Comparison of ENCODE assay signal across 8 cellular contexts in the genomic region with DNA sequence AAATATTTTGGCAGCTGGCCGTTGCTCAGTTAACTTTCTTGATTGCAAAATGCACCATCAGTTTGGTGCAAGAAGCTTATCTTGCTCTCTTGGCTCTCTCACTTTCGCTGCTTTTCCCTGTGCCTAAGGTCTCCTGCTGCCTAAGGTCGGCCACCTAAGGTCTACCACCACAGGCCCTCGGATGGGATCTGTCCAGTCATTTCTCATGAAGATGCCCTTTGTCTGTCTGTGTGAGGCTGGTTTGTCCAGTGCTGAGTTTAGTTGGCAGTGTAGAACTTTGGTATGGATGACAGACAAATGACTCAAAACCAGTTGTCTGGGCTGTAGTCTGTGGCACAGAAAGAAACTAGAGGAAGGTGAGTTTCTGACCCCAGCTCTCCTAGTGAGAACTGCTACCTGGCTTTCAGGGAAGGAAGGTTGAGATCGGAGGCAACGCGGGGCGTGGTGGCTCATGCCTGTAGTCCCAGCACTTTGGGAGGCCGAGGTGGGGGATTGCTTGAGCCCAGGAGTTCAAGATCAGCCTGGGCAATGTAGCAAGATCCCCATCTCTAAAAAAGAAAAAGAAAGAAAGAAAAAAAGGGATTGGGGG. TPM values are rescaled to one million over a fixed set of nuclear protein-coding genes. Genes with fewer than 3 reads are reported as not detected.
A peak's percentile ranks its signal among the peaks of the same experiment; 100 is the strongest.
DNase-seq lines count a peak whose midpoint lies in the region; ATAC-seq, FAIRE-seq and TF ChIP-seq lines count a peak whose summit lies in the region.

No MANE protein-coding gene starts in this region.

- ATAC-seq in CD4-positive, CD25-positive, alpha-beta regulatory T cell (ENCODE audit: low read depth in 2 of 2): no peak
- ATAC-seq in GM19397 (IDR thresholded peaks at IDR 0.05; ENCODE audit: unreplicated experiment) (no peak), GM18520 (IDR thresholded peaks at IDR 0.05; ENCODE audit: unreplicated experiment) (no peak)

- peaks cover 17% of the 10 kb centered on the region for H3K36me3 Mint-ChIP-seq in CD4-positive, CD25-positive, alpha-beta regulatory T cell

- CTCF ChIA-PET in HEK293T (lab: Yijun Ruan, JAX): interaction anchor here (0.9 kb wide), 1 partner anchor 42 kb away, joined by 3 read pairs; no protein-coding TSS in a partner anchor

- peaks cover 12% of the 10 kb centered on the region for H3K36me3 ChIP-seq in CD4-positive, CD25-positive, alpha-beta regulatory T cell (ENCODE audit: control insufficient read depth, insufficient read depth, low read length)
- no peaks in the 10 kb centered on the region for H3K36me3 ChIP-seq in mucosa of stomach (ENCODE audit: control insufficient read depth, insufficient read depth, low read length)

- no peaks in the 10 kb centered on the region for H3K27me3 ChIP-seq in CD4-positive, CD25-positive, alpha-beta regulatory T cell (ENCODE audit: control insufficient read depth, insufficient read depth, low read length)
- H3K27me3 ChIP-seq in mucosa of stomach (ENCODE audit: control insufficient read depth, insufficient read depth, low read length): no peaks in the 10 kb centered on the region

- H3K27ac ChIP-seq in CD4-positive, CD25-positive, alpha-beta regulatory T cell (ENCODE audit: insufficient read depth, low read length, poor library complexity, severe bottlenecking): peak overlapping the region; percentile 73

- H3K9me3 Mint-ChIP-seq in CD4-positive, CD25-positive, alpha-beta regulatory T cell: peaks cover 0 to 1% (median 0%) of the 10 kb centered on the region in 7 donors

- peaks cover 48% of the 10 kb centered on the region for H3K4me1 ChIP-seq in CD4-positive, CD25-positive, alpha-beta regulatory T cell (ENCODE audit: control insufficient read depth, insufficient read depth, low read length, poor library complexity, severe bottlenecking)
- peaks cover 32% of the 10 kb centered on the region for H3K4me1 ChIP-seq in mucosa of stomach (ENCODE audit: control insufficient read depth, insufficient read depth, low read length)

- peak overlapping the region; percentile 88 for H3K4me3 ChIP-seq in CD4-positive, CD25-positive, alpha-beta regulatory T cell (ENCODE audit: low read depth, low read length)
- peak overlapping the region; percentile 88 for H3K4me3 ChIP-seq in choroid plexus epithelial cell (ENCODE audit: low read depth, low read length)
- H3K4me3 ChIP-seq in mucosa of stomach (ENCODE audit: low read length): no peak overlapping the region

- FAIRE-seq in frontal cortex (lab: Jason Lieb, UNC): no peak

- POLR2A ChIA-PET in HEK293T (lab: Yijun Ruan, JAX): interaction anchor here (1.0 kb wide), 1 partner anchor 18 kb away, joined by 3 read pairs; no protein-coding TSS in a partner anchor

- H3K4me3 Mint-ChIP-seq in CD4-positive, CD25-positive, alpha-beta regulatory T cell: peak overlapping the region; percentile 88 to 99 (median 98)

- peak overlapping the region; percentile 92 to 97 (median 93) for H3K27ac Mint-ChIP-seq in CD4-positive, CD25-positive, alpha-beta regulatory T cell

- peaks cover 7 to 57% (median 48%) of the 10 kb centered on the region in 4 donors for H3K4me1 Mint-ChIP-seq in CD4-positive, CD25-positive, alpha-beta regulatory T cell

- peak overlapping the region; percentile 36 for H3K9ac ChIP-seq in mucosa of stomach (ENCODE audit: low read length)

- H3K27me3 Mint-ChIP-seq in CD4-positive, CD25-positive, alpha-beta regulatory T cell: no peaks in the 10 kb centered on the region

- no peak for TF ChIP-seq CTCF in choroid plexus epithelial cell (conservative IDR thresholded peaks at IDR 0.05; ENCODE audit: low read depth, low read length)

- no peaks in the 10 kb centered on the region for H3K9me3 ChIP-seq in CD4-positive, CD25-positive, alpha-beta regulatory T cell (ENCODE audit: control insufficient read depth in 2 of 2, low read length in 2 of 2)
- no peaks in the 10 kb centered on the region for H3K9me3 ChIP-seq in mucosa of stomach (ENCODE audit: control insufficient read depth, low read length)

- no peak for DNase-seq in CD4-positive, CD25-positive, alpha-beta regulatory T cell
- DNase-seq in NOMO-1 treated with DMSO at 0.1 percent for 48 hours (lab: John Stamatoyannopoulos, UW; ENCODE audit: unreplicated experiment) (peak; percentile 19), choroid plexus epithelial cell (ENCODE audit: low read depth) (peak; percentile 60), frontal cortex (ENCODE audit: low spot score in 2 of 2) (no peak), HEK293T (ENCODE audit: extremely low spot score) (no peak)

TF ChIP-seq in HEK293T, 16 proteins besides CTCF, POLR2A, EP300 and RAD21:
- TF ChIP-seq TARDBP (IDR thresholded peaks at IDR 0.05) (no peak), SUZ12 (IDR thresholded peaks at IDR 0.05) (no peak), HDGF (IDR thresholded peaks at IDR 0.05; ENCODE audit: borderline replicate concordance) (no peak), L3MBTL2 (conservative IDR thresholded peaks at IDR 0.05) (no peak), ARNT (IDR thresholded peaks at IDR 0.05) (no peak), BHLHE40 (IDR thresholded peaks at IDR 0.05; ENCODE audit: borderline replicate concordance) (no peak), NFRKB (IDR thresholded peaks at IDR 0.05) (no peak), FOXM1 (IDR thresholded peaks at IDR 0.05; ENCODE audit: borderline replicate concordance) (no peak), SP1 (IDR thresholded peaks at IDR 0.05) (no peak), FOXA1 (IDR thresholded peaks at IDR 0.05) (no peak), LEF1 (IDR thresholded peaks at IDR 0.05; ENCODE audit: borderline replicate concordance) (no peak), ZNF384 (IDR thresholded peaks at IDR 0.05) (no peak), FOXK2 (IDR thresholded peaks at IDR 0.05) (no peak), CTBP1 (IDR thresholded peaks at IDR 0.05; ENCODE audit: borderline replicate concordance) (no peak), ELF4 (IDR thresholded peaks at IDR 0.05) (no peak)
- TF ChIP-seq, protein P1, sequence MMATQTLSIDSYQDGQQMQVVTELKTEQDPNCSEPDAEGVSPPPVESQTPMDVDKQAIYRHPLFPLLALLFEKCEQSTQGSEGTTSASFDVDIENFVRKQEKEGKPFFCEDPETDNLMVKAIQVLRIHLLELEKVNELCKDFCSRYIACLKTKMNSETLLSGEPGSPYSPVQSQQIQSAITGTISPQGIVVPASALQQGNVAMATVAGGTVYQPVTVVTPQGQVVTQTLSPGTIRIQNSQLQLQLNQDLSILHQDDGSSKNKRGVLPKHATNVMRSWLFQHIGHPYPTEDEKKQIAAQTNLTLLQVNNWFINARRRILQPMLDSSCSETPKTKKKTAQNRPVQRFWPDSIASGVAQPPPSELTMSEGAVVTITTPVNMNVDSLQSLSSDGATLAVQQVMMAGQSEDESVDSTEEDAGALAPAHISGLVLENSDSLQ (IDR thresholded peaks at IDR 0.05): no peak
TF ChIP-seq in HEK293T: peak in this region for 0.

RNA-seq across cellular contexts. Expression of gene MLXIP, which starts 2.6 kb away (rescaled TPM):
- total RNA-seq in CD4-positive, CD25-positive, alpha-beta regulatory T cell: 83.2 TPM
- 1 to 10 TPM; 5.0 to 7.9 (median 7.8) TPM for polyA plus RNA-seq in CD4-positive, CD25-positive, alpha-beta regulatory T cell
- 6.9 TPM for total RNA-seq in frontal cortex

RNA-seq across cellular contexts. Expression of gene BCL7A, which starts 59.5 kb away (rescaled TPM):
- total RNA-seq in CD4-positive, CD25-positive, alpha-beta regulatory T cell: 2.0 TPM
- under 1 TPM; 0.35 to 0.98 (median 0.53) TPM for polyA plus RNA-seq in CD4-positive, CD25-positive, alpha-beta regulatory T cell
- total RNA-seq in frontal cortex: 88.0 TPM

Comparison
In these comparisons a context has a peak if more than half of its experiments do, and no peak if none do; other contexts are left out.
1. DNase-seq: peak in NOMO-1 treated with DMSO at 0.1 percent for 48 hours (single experiment) and choroid plexus epithelial cell (single experiment); none in CD4-positive, CD25-positive, alpha-beta regulatory T cell (0 of 3), frontal cortex (0 of 2) and HEK293T (single experiment).
2. RNA of gene MLXIP, which starts 2.6 kb away (total RNA-seq): 83.2 TPM in CD4-positive, CD25-positive, alpha-beta regulatory T cell (single experiment); 6.9 TPM in frontal cortex (single experiment); every median in the first group is over 10 times any median in the second.
3. RNA of gene BCL7A, which starts 59.5 kb away (total RNA-seq): 88.0 TPM in frontal cortex (single experiment); 2.0 TPM in CD4-positive, CD25-positive, alpha-beta regulatory T cell (single experiment); every median in the first group is over 10 times any median in the second.